In genomic region chr6:28751514-28751913, GRCh38 we compare ENCODE assay signal across 1 cellular context.
TF ChIP-seq lines count a peak whose summit lies in the region.

No MANE protein-coding gene starts in this region.

TF ChIP-seq in K562, 482 proteins besides CTCF, POLR2A, EP300 and RAD21 (continued from another document):
- TF ChIP-seq CC2D1A (IDR thresholded peaks at IDR 0.05) = no peak
- TF ChIP-seq RBM15 (IDR thresholded peaks at IDR 0.05; ENCODE audit: insufficient read depth, low read length) = no peak
- TF ChIP-seq GABPA (tag; conservative IDR thresholded peaks at IDR 0.05; ENCODE audit: low read depth) = no peak; the same call in 1 of the 2 replicates
- TF ChIP-seq HMGN3 (IDR thresholded peaks at IDR 0.05; ENCODE audit: borderline replicate concordance, extremely low read depth, insufficient read length, low read depth, low read length) = no peak
- TF ChIP-seq EZH2 (IDR thresholded peaks at IDR 0.05; ENCODE audit: borderline replicate concordance, low read depth, low read length) = no peak
- TF ChIP-seq TCF7L2 (IDR thresholded peaks at IDR 0.05; ENCODE audit: low read depth, low read length) = no peak
- TF ChIP-seq ZNF253 (CRISPR knock-in tag; conservative IDR thresholded peaks at IDR 0.05) = no peak
- no peak for TF ChIP-seq PRMT5 (CRISPR knock-in tag; IDR thresholded peaks at IDR 0.05)
- TF ChIP-seq DLX4 (CRISPR knock-in tag; IDR thresholded peaks at IDR 0.05) = no peak
- no peak for TF ChIP-seq RFX1 (IDR thresholded peaks at IDR 0.05)
- peak; percentile 33; the same call in 1 of the 2 replicates for TF ChIP-seq BHLHE40 (IDR thresholded peaks at IDR 0.05; ENCODE audit: low read length)
- TF ChIP-seq ESRRB (CRISPR knock-in tag; IDR thresholded peaks at IDR 0.05; ENCODE audit: borderline replicate concordance) = no peak
- peak; percentile 87 for TF ChIP-seq GATA2 (CRISPR knock-in tag; IDR thresholded peaks at IDR 0.05)
- TF ChIP-seq CCNT2 (IDR thresholded peaks at IDR 0.05; ENCODE audit: borderline replicate concordance, extremely low read depth, insufficient read length, low read depth, low read length) = no peak
- no peak for TF ChIP-seq HLTF (IDR thresholded peaks at IDR 0.05)
- no peak for TF ChIP-seq TCF7 (IDR thresholded peaks at IDR 0.05; ENCODE audit: borderline replicate concordance)
- no peak for TF ChIP-seq ZNF76 (CRISPR knock-in tag; IDR thresholded peaks at IDR 0.05; ENCODE audit: borderline replicate concordance)
- TF ChIP-seq ZNF507 (tag; conservative IDR thresholded peaks at IDR 0.05) = no peak
- TF ChIP-seq FOXP4 (CRISPR knock-in tag; IDR thresholded peaks at IDR 0.05; ENCODE audit: borderline replicate concordance) = no peak
- TF ChIP-seq ZNF695 (CRISPR knock-in tag; IDR thresholded peaks at IDR 0.05) = no peak
- TF ChIP-seq FOS (IDR thresholded peaks at IDR 0.05; ENCODE audit: extremely low read depth, insufficient read length) = no peak
- TF ChIP-seq BACH1 (tag; IDR thresholded peaks at IDR 0.05) = no peak
- TF ChIP-seq POLR3G (IDR thresholded peaks at IDR 0.05; ENCODE audit: extremely low read depth, insufficient read length, insufficient replicate concordance) = no peak
- no peak for TF ChIP-seq E2F4 (CRISPR knock-in tag; IDR thresholded peaks at IDR 0.05; ENCODE audit: low read depth)
- 0 out of 2 replicates have a peak, but pooled peaks have one; percentile 30 for TF ChIP-seq SMAD4 (CRISPR knock-in tag; conservative IDR thresholded peaks at IDR 0.05)
- TF ChIP-seq FOXA1 (IDR thresholded peaks at IDR 0.05; ENCODE audit: borderline replicate concordance) = no peak
- TF ChIP-seq U2AF1 (optimal IDR thresholded peaks at IDR 0.05; ENCODE audit: low read depth, low read length) = no peak
- TF ChIP-seq SMARCC2 (IDR thresholded peaks at IDR 0.05; ENCODE audit: low read depth) = no peak
- no peak for TF ChIP-seq ZNF609 (CRISPR knock-in tag; IDR thresholded peaks at IDR 0.05; ENCODE audit: borderline replicate concordance)
- TF ChIP-seq FOXP1 (CRISPR knock-in tag; IDR thresholded peaks at IDR 0.05) = no peak
- no peak for TF ChIP-seq ZMIZ1 (IDR thresholded peaks at IDR 0.05; ENCODE audit: low read depth in 2 of 2, low read length in 2 of 2)
- TF ChIP-seq TAF7 (tag; IDR thresholded peaks at IDR 0.05) = no peak
- no peak for TF ChIP-seq BRF2 (IDR thresholded peaks at IDR 0.05; ENCODE audit: borderline replicate concordance, insufficient read depth, insufficient read length)
- no peak for TF ChIP-seq AFF4 (CRISPR knock-in tag; IDR thresholded peaks at IDR 0.05)
- TF ChIP-seq PHTF2 (CRISPR knock-in tag; IDR thresholded peaks at IDR 0.05) = no peak
- no peak; a peak in 1 of 4 replicates for TF ChIP-seq HDAC1 (IDR thresholded peaks at IDR 0.05)
- no peak for TF ChIP-seq RBM14 (IDR thresholded peaks at IDR 0.05; ENCODE audit: borderline replicate concordance, insufficient read depth, low read depth, low read length)
- no peak for TF ChIP-seq ADNP (tag; IDR thresholded peaks at IDR 0.05)
- no peak for TF ChIP-seq RNF2 (IDR thresholded peaks at IDR 0.05)
- TF ChIP-seq MITF (IDR thresholded peaks at IDR 0.05) = no peak
